In genomic region chr1:205589618-205590456, GRCh38 we compare ENCODE assay signal across 20 cellular contexts. TPM values are rescaled to one million over a fixed set of nuclear protein-coding genes. Genes with fewer than 3 reads are reported as not detected.
A peak's percentile ranks its signal among the peaks of the same experiment; 100 is the strongest.
DNase-seq lines count a peak whose midpoint lies in the region; ATAC-seq and TF ChIP-seq lines count a peak whose summit lies in the region.
"Had no signal": no experiment of that assay in that cellular context is flagged by ENCODE, and none has a peak within 500 bp of the region (broad histone marks: within the 10 kb centered on the region; RNA-seq: fewer than 3 reads in every experiment).

No MANE protein-coding gene starts in this region.

- H3K4me1 ChIP-seq in CD4-positive, CD25-positive, alpha-beta regulatory T cell (ENCODE audit: control insufficient read depth, insufficient read depth, low read length, poor library complexity, severe bottlenecking), result peaks cover 24% of the 10 kb centered on the region
- no peaks in the 10 kb centered on the region; the same call in 1 of the 2 replicates for H3K4me1 ChIP-seq in HEK293 (ENCODE audit: control insufficient read depth, insufficient read depth, low read length)
- no peaks in the 10 kb centered on the region for H3K4me1 ChIP-seq in endodermal cell (ENCODE audit: control insufficient read depth, insufficient read depth, low read length)
- H3K4me1 ChIP-seq: psoas muscle had no signal

- no peak for ATAC-seq in CD4-positive, CD25-positive, alpha-beta regulatory T cell (ENCODE audit: low read depth in 2 of 2)
- ATAC-seq in activated T-helper 17 cell treated with anti-CD3 and anti-CD28 coated beads, Interleukin-2, amount 50 U/mL, for 72 hours (replicated peaks), result no peak
- ATAC-seq in GM19328 (IDR thresholded peaks at IDR 0.05; ENCODE audit: unreplicated experiment) (no peak), HG03520 (IDR thresholded peaks at IDR 0.05; ENCODE audit: unreplicated experiment) (no peak)
- ATAC-seq: effector memory CD8-positive, alpha-beta T cell; HCT116; psoas muscle had no signal

- no peak overlapping the region for H3K4me3 ChIP-seq in CD4-positive, CD25-positive, alpha-beta regulatory T cell (ENCODE audit: low read depth, low read length)
- H3K4me3 ChIP-seq in HEK293 (ENCODE audit: low read depth, low read length), result no peak overlapping the region
- no peak overlapping the region for H3K4me3 ChIP-seq in endodermal cell (ENCODE audit: low read length)
- H3K4me3 ChIP-seq: psoas muscle, SK-N-MC had no signal

- WGBS in endodermal cell (ENCODE audit: insufficient coverage in 1 of 2, insufficient read length in 1 of 2), 2 experiments, result 91 to 96% methylated on average over 5 to 7 of the region's 7 CpGs

- H3K9me3 Mint-ChIP-seq in CD4-positive, CD25-positive, alpha-beta regulatory T cell, result no peaks in the 10 kb centered on the region
- H3K9me3 Mint-ChIP-seq in endodermal cell (no peaks in the 10 kb centered on the region), osteocyte (ENCODE audit: unreplicated experiment) (no peaks in the 10 kb centered on the region)
- no peaks in the 10 kb centered on the region for H3K9me3 Mint-ChIP-seq in activated T-helper 17 cell treated with anti-CD3 and anti-CD28 coated beads, Interleukin-2, amount 50 U/mL, for 72 hours
- H3K9me3 Mint-ChIP-seq: effector memory CD8-positive, alpha-beta T cell; mesothelial cell of epicardium had no signal

- no peak for DNase-seq in CD4-positive, CD25-positive, alpha-beta regulatory T cell
- DNase-seq in endodermal cell, result peak; percentile 31
- DNase-seq in osteocyte (ENCODE audit: extremely low spot score, unreplicated experiment), result peak; percentile 62
- DNase-seq in NCI-H2227 treated with DMSO at 0.1 percent for 48 hours (lab: John Stamatoyannopoulos, UW), result no peak
- DNase-seq: activated CD4-positive, alpha-beta T cell treated with anti-CD3 and anti-CD28 coated beads for 1 hour; activated naive CD4-positive, alpha-beta T cell; effector memory CD8-positive, alpha-beta T cell; EL; kidney glomerular epithelial cell; NCI-H1417; NCI-H2107; NCI-H510A had no signal

- no peak overlapping the region for H3K9ac ChIP-seq in endodermal cell (ENCODE audit: extremely low read depth, low read length, poor library complexity, severe bottlenecking)

- H3K4me1 Mint-ChIP-seq in CD4-positive, CD25-positive, alpha-beta regulatory T cell, result peaks cover 3 to 36% (median 19%) of the 10 kb centered on the region in 4 donors
- peaks cover 5% of the 10 kb centered on the region for H3K4me1 Mint-ChIP-seq in endodermal cell
- peaks cover 12% of the 10 kb centered on the region for H3K4me1 Mint-ChIP-seq in osteocyte (ENCODE audit: unreplicated experiment)
- H3K4me1 Mint-ChIP-seq in activated T-helper 17 cell treated with anti-CD3 and anti-CD28 coated beads, Interleukin-2, amount 50 U/mL, for 72 hours, result peaks cover 8% of the 10 kb centered on the region

- H3K9me3 ChIP-seq in CD4-positive, CD25-positive, alpha-beta regulatory T cell (ENCODE audit: control insufficient read depth in 2 of 2, low read length in 2 of 2), result no peaks in the 10 kb centered on the region
- no peaks in the 10 kb centered on the region for H3K9me3 ChIP-seq in HEK293 (ENCODE audit: control insufficient read depth, insufficient read depth, low read depth, low read length)
- H3K9me3 ChIP-seq in endodermal cell (ENCODE audit: control insufficient read depth, low read length), result no peaks in the 10 kb centered on the region
- H3K9me3 ChIP-seq: psoas muscle had no signal

- peak overlapping the region in 2 of 3 donors; percentile 81 to 87 for H3K27ac Mint-ChIP-seq in CD4-positive, CD25-positive, alpha-beta regulatory T cell
- H3K27ac Mint-ChIP-seq in endodermal cell (no peak overlapping the region), osteocyte (ENCODE audit: unreplicated experiment) (no peak overlapping the region)
- H3K27ac Mint-ChIP-seq in activated T-helper 17 cell treated with anti-CD3 and anti-CD28 coated beads, Interleukin-2, amount 50 U/mL, for 72 hours, result no peak overlapping the region
- H3K27ac Mint-ChIP-seq: effector memory CD8-positive, alpha-beta T cell; mesothelial cell of epicardium had no signal

- H3K27me3 ChIP-seq in CD4-positive, CD25-positive, alpha-beta regulatory T cell (ENCODE audit: control insufficient read depth, insufficient read depth, low read length), result no peaks in the 10 kb centered on the region
- H3K27me3 ChIP-seq in endodermal cell (ENCODE audit: control insufficient read depth, insufficient read depth, low read length, poor library complexity, severe bottlenecking), result peaks cover 6% of the 10 kb centered on the region

- peaks cover 4% of the 10 kb centered on the region for H3K36me3 Mint-ChIP-seq in CD4-positive, CD25-positive, alpha-beta regulatory T cell
- no peaks in the 10 kb centered on the region for H3K36me3 Mint-ChIP-seq in endodermal cell (ENCODE audit: low read depth)
- no peaks in the 10 kb centered on the region for H3K36me3 Mint-ChIP-seq in osteocyte (ENCODE audit: unreplicated experiment)
- no peaks in the 10 kb centered on the region for H3K36me3 Mint-ChIP-seq in activated T-helper 17 cell treated with anti-CD3 and anti-CD28 coated beads, Interleukin-2, amount 50 U/mL, for 72 hours (ENCODE audit: low read depth)
- H3K36me3 Mint-ChIP-seq: mesothelial cell of epicardium had no signal

- H3K4me3 Mint-ChIP-seq in CD4-positive, CD25-positive, alpha-beta regulatory T cell, result peak overlapping the region in 2 of 4 donors; percentile 25 to 76
- H3K4me3 Mint-ChIP-seq in endodermal cell (no peak overlapping the region), osteocyte (ENCODE audit: unreplicated experiment) (no peak overlapping the region)
- H3K4me3 Mint-ChIP-seq in activated T-helper 17 cell treated with anti-CD3 and anti-CD28 coated beads, Interleukin-2, amount 50 U/mL, for 72 hours, result no peak overlapping the region
- H3K4me3 Mint-ChIP-seq: effector memory CD8-positive, alpha-beta T cell; mesothelial cell of epicardium had no signal

- POLR2A ChIA-PET in HEK293 (lab: Yijun Ruan, JAX), result no interaction called here

- no peak overlapping the region for H3K27ac ChIP-seq in CD4-positive, CD25-positive, alpha-beta regulatory T cell (ENCODE audit: insufficient read depth, low read length, poor library complexity, severe bottlenecking)
- no peak overlapping the region for H3K27ac ChIP-seq in HEK293 (ENCODE audit: extremely low read depth, low read depth, low read length)
- no peak overlapping the region for H3K27ac ChIP-seq in endodermal cell (ENCODE audit: low read depth, low read length)
- H3K27ac ChIP-seq: psoas muscle, SK-N-MC had no signal

- peaks cover 7% of the 10 kb centered on the region for H3K27me3 Mint-ChIP-seq in CD4-positive, CD25-positive, alpha-beta regulatory T cell
- H3K27me3 Mint-ChIP-seq in endodermal cell (ENCODE audit: insufficient read depth) (peaks cover 10% of the 10 kb centered on the region), osteocyte (ENCODE audit: unreplicated experiment) (peaks cover 3% of the 10 kb centered on the region)
- no peaks in the 10 kb centered on the region for H3K27me3 Mint-ChIP-seq in activated T-helper 17 cell treated with anti-CD3 and anti-CD28 coated beads, Interleukin-2, amount 50 U/mL, for 72 hours

- TF ChIP-seq CTCF in HEK293 (tag by site-specific recombination; IDR thresholded peaks at IDR 0.05), result no peak
- TF ChIP-seq CTCF in endodermal cell (conservative IDR thresholded peaks at IDR 0.05), result no peak
- TF ChIP-seq CTCF in osteocyte (IDR thresholded peaks at IDR 0.05), result no peak

- H3K36me3 ChIP-seq in CD4-positive, CD25-positive, alpha-beta regulatory T cell (ENCODE audit: control insufficient read depth, insufficient read depth, low read length), result no peaks in the 10 kb centered on the region
- no peaks in the 10 kb centered on the region for H3K36me3 ChIP-seq in HEK293 (ENCODE audit: control insufficient read depth in 2 of 2, insufficient read depth in 1 of 2, low read length in 2 of 2)
- no peaks in the 10 kb centered on the region for H3K36me3 ChIP-seq in endodermal cell (ENCODE audit: control insufficient read depth, insufficient read depth, low read length)

- CTCF ChIA-PET in HEK293 (lab: Yijun Ruan, JAX), result interaction anchor here (0.6 to 9.4 kb wide), 10 partner anchors 18 to 144 kb away, joined by 3 to 414 read pairs (median 7); partner anchors contain the start of gene ELK4

TF ChIP-seq in HEK293, 187 proteins besides CTCF, POLR2A, EP300 and RAD21:
- TF ChIP-seq ZNF23 (tag by site-specific recombination; IDR thresholded peaks at IDR 0.05; ENCODE audit: borderline replicate concordance) (no peak), ZNF24 (tag by site-specific recombination; IDR thresholded peaks at IDR 0.05) (no peak), ZNF701 (tag by site-specific recombination; IDR thresholded peaks at IDR 0.05) (no peak), ZNF121 (tag by site-specific recombination; IDR thresholded peaks at IDR 0.05) (0 out of 2 replicates have a peak, but pooled peaks have one; percentile 31), FEZF1 (tag by site-specific recombination; IDR thresholded peaks at IDR 0.05) (no peak)
- TF ChIP-seq, protein P1, sequence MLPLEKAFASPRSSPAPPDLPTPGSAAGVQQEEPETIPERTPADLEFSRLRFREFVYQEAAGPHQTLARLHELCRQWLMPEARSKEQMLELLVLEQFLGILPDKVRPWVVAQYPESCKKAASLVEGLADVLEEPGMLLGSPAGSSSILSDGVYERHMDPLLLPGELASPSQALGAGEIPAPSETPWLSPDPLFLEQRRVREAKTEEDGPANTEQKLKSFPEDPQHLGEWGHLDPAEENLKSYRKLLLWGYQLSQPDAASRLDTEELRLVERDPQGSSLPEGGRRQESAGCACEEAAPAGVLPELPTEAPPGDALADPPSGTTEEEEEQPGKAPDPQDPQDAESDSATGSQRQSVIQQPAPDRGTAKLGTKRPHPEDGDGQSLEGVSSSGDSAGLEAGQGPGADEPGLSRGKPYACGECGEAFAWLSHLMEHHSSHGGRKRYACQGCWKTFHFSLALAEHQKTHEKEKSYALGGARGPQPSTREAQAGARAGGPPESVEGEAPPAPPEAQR (tag by site-specific recombination; IDR thresholded peaks at IDR 0.05), result no peak

RNA-seq across cellular contexts. Expression of gene ELK4, which starts 42.0 kb away (rescaled TPM):
- total RNA-seq in CD4-positive, CD25-positive, alpha-beta regulatory T cell, result 106 TPM
- polyA plus RNA-seq in CD4-positive, CD25-positive, alpha-beta regulatory T cell, result 1 to 10 TPM; 3.5 to 4.7 (median 4.6) TPM
- total RNA-seq in endodermal cell (10 to 100 TPM; 29.6 to 41.6 TPM), osteocyte (46.4 and 50.4 TPM in 2 replicates)
- 10.4 TPM for polyA plus RNA-seq in endodermal cell (2013, experiment 1 of 2)
- polyA plus RNA-seq in endodermal cell (2013, experiment 2 of 2), result 12.1 TPM
- total RNA-seq in activated T-helper 17 cell treated with anti-CD3 and anti-CD28 coated beads, Interleukin-2, amount 50 U/mL, for 72 hours, result 10 to 100 TPM; 72.9 to 76.4 TPM

Comparison
In these comparisons a context has a peak if more than half of its experiments do, and no peak if none do; other contexts are left out.
1. DNase-seq: peak in endodermal cell (single experiment) and osteocyte (single experiment); none in CD4-positive, CD25-positive, alpha-beta regulatory T cell (0 of 3) and NCI-H2227 treated with DMSO at 0.1 percent for 48 hours (single experiment).
2. H3K27ac Mint-ChIP-seq: peak in CD4-positive, CD25-positive, alpha-beta regulatory T cell (2 of 3); none in endodermal cell (single experiment), osteocyte (single experiment) and activated T-helper 17 cell treated with anti-CD3 and anti-CD28 coated beads, Interleukin-2, amount 50 U/mL, for 72 hours (single experiment).